In the genomic region with DNA sequence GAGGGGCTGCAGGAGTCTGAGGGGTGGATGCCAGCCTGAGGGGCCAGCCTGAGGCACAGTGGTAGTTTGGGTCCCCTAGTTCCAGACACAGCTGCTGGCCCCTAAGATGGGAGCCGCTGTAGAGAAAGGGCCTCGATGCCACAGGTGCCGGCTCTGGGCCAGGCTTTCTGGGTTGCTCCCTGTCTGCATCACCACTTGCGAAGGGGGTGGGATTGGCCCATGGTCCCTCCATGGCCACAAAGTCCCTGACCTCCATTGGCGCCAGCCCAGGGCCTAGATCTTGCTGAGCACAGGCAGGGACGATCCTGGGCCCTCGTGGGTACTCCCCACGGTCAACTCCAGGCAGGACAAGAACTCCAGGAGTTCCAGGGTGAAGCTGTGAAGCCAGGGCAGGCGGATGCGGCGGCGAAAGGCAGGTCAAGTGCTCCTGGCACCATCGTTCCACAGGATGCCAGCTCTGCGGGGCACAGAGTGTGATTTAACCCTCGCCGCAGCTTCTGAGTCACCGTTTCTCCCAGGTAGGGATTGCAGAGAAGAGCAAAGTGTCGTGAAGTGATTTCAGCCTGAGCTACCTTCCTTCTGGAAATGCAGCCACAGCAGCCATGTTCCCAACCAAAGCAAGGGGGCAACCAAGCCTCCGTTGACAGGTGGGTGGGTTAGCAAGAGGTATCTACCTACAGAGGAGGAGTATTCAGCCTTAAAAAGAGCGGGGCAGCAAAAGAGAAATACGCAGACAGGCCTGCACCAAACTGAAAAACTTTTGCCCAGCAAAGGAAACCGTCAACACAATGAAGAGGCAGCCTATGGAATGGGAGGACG, we compare ENCODE assay signal across 1 cellular context.
TF ChIP-seq lines count a peak whose summit lies in the region.

No MANE protein-coding gene starts in this region.

TF ChIP-seq in H1, 55 proteins besides CTCF, POLR2A, EP300 and RAD21:
- no peak for TF ChIP-seq SAP30 (IDR thresholded peaks at IDR 0.05; ENCODE audit: insufficient read depth, insufficient replicate concordance, low read length)
- no peak for TF ChIP-seq CBX8 (IDR thresholded peaks at IDR 0.05; ENCODE audit: borderline replicate concordance, low read depth, low read length)
- no peak for TF ChIP-seq ASH2L (IDR thresholded peaks at IDR 0.05; ENCODE audit: low read length)
- TF ChIP-seq MAFK (IDR thresholded peaks at IDR 0.05; ENCODE audit: low read depth, low read length) = no peak
- TF ChIP-seq GABPA (IDR thresholded peaks at IDR 0.05; ENCODE audit: borderline replicate concordance, insufficient read depth, low read length) = no peak
- TF ChIP-seq SP1 (IDR thresholded peaks at IDR 0.05; ENCODE audit: low read depth, low read length) = no peak
